10 cellular contexts compared by ENCODE assay signal in genomic region chr2:225042800-225043167, GRCh38. TPM values are rescaled to one million over a fixed set of nuclear protein-coding genes. Genes with fewer than 3 reads are reported as not detected.
A peak's percentile ranks its signal among the peaks of the same experiment; 100 is the strongest.
DNase-seq lines count a peak whose midpoint lies in the region; ATAC-seq, FAIRE-seq and TF ChIP-seq lines count a peak whose summit lies in the region.
"Had no signal": no experiment of that assay in that cellular context is flagged by ENCODE, and none has a peak within 500 bp of the region (broad histone marks: within the 10 kb centered on the region; RNA-seq: fewer than 3 reads in every experiment).

No MANE protein-coding gene starts in this region.

- peak overlapping the region in 1 of 3 experiments; percentile 27 for H3K4me3 ChIP-seq in keratinocyte (ENCODE audit: control insufficient read depth in 2 of 3, extremely low read depth in 1 of 3, insufficient read depth in 2 of 3, low read depth in 1 of 3, low read length in 3 of 3)

- peaks cover 24% of the 10 kb centered on the region for H3K27me3 ChIP-seq in keratinocyte (ENCODE audit: control insufficient read depth, extremely low read depth, insufficient read depth, low read length)

- CTCF ChIA-PET in activated CD4-positive, alpha-beta T cell treated with anti-CD3 and anti-CD28 coated beads for 36 hours (lab: Charles Lee), result interaction anchor here (1.0 to 2.8 kb wide), 6 partner anchors 9 to 55 kb away, joined by 3 to 12 read pairs (median 5); no protein-coding TSS in a partner anchor

- H3K36me3 Mint-ChIP-seq in activated CD4-positive, alpha-beta T cell treated with anti-CD3 and anti-CD28 coated beads for 36 hours (ENCODE audit: low read depth), result peaks cover 18% of the 10 kb centered on the region
- H3K36me3 Mint-ChIP-seq in activated naive CD4-positive, alpha-beta T cell treated with anti-CD3 and anti-CD28 coated beads, Interleukin-2, amount 50 U/mL, for 24 hours, result peaks cover 8% of the 10 kb centered on the region

- peak overlapping the region; percentile 73 for H3K27ac Mint-ChIP-seq in activated CD4-positive, alpha-beta T cell treated with anti-CD3 and anti-CD28 coated beads for 36 hours
- H3K27ac Mint-ChIP-seq in activated naive CD4-positive, alpha-beta T cell treated with anti-CD3 and anti-CD28 coated beads, Interleukin-2, amount 50 U/mL, for 24 hours, result peak overlapping the region; percentile 79

- H3K9me1 ChIP-seq in keratinocyte (ENCODE audit: control insufficient read depth, extremely low read depth, insufficient read depth, low read length), result no peaks in the 10 kb centered on the region

- no peaks in the 10 kb centered on the region for H3K79me2 ChIP-seq in keratinocyte (ENCODE audit: control insufficient read depth, insufficient read depth, low read length)

- dilution Hi-C loops in keratinocyte (cut with MboI; ENCODE audit: extremely low pct_ligation_motif_present, low sequenced_read_pairs), result no loop called here

- peak overlapping the region; percentile 90 for H3K4me2 ChIP-seq in keratinocyte (ENCODE audit: control insufficient read depth, extremely low read depth, insufficient read depth, low read depth, low read length)

- POLR2A ChIA-PET in activated CD4-positive, alpha-beta T cell treated with anti-CD3 and anti-CD28 coated beads for 36 hours (lab: Charles Lee), result interaction anchor here (0.6 to 1.8 kb wide), 4 partner anchors 10 to 1050 kb away, joined by 3 to 4 read pairs (median 3); no protein-coding TSS in a partner anchor

- H3K9me3 ChIP-seq in keratinocyte (ENCODE audit: control insufficient read depth, low read depth, low read length), result no peaks in the 10 kb centered on the region

- peaks cover 3% of the 10 kb centered on the region for H3K27me3 Mint-ChIP-seq in activated CD4-positive, alpha-beta T cell treated with anti-CD3 and anti-CD28 coated beads for 36 hours
- H3K27me3 Mint-ChIP-seq in activated naive CD4-positive, alpha-beta T cell treated with anti-CD3 and anti-CD28 coated beads, Interleukin-2, amount 50 U/mL, for 24 hours, result no peaks in the 10 kb centered on the region

- no peak for FAIRE-seq in keratinocyte (lab: Jason Lieb, UNC)

- H4K20me1 ChIP-seq in keratinocyte (ENCODE audit: control insufficient read depth, extremely low read depth, insufficient read depth, low read length), result no peaks in the 10 kb centered on the region

- no peak overlapping the region for H3K27ac ChIP-seq in keratinocyte (ENCODE audit: control insufficient read depth, insufficient read depth, low read length)
- peak overlapping the region; percentile 96 for H3K27ac ChIP-seq in temporal lobe (ENCODE audit: low read depth, low read length)

- intact Hi-C loops in activated CD4-positive, alpha-beta T cell treated with anti-CD3 and anti-CD28 coated beads for 36 hours (cut with DNase I, micrococcal nuclease), result loop anchor here in 1 of 2 experiments (1.0 to 5.0 kb wide), 4 partner anchors 156 to 1795 kb away; partner anchors contain the start of genes CUL3 and RHBDD1

- no peak for DNase-seq in activated CD4-positive, alpha-beta T cell treated with anti-CD3 and anti-CD28 coated beads for 36 hours
- DNase-seq in activated CD4-positive, alpha-beta T cell treated with anti-CD3 and anti-CD28 coated beads for 4 hours, result no peak
- DNase-seq in keratinocyte (ENCODE audit: low read depth, low spot score) (no peak), ACHN (no peak), islet precursor cell (no peak)
- DNase-seq: NCI-H524 treated with DMSO at 0.1 percent for 48 hours had no signal

- H3K4me3 Mint-ChIP-seq in activated CD4-positive, alpha-beta T cell treated with anti-CD3 and anti-CD28 coated beads for 36 hours, result peak overlapping the region; percentile 72
- H3K4me3 Mint-ChIP-seq in activated naive CD4-positive, alpha-beta T cell treated with anti-CD3 and anti-CD28 coated beads, Interleukin-2, amount 50 U/mL, for 24 hours, result peak overlapping the region; percentile 85

- H3K4me1 Mint-ChIP-seq in activated CD4-positive, alpha-beta T cell treated with anti-CD3 and anti-CD28 coated beads for 36 hours, result peaks cover 43% of the 10 kb centered on the region
- peaks cover 52% of the 10 kb centered on the region for H3K4me1 Mint-ChIP-seq in activated naive CD4-positive, alpha-beta T cell treated with anti-CD3 and anti-CD28 coated beads, Interleukin-2, amount 50 U/mL, for 24 hours

- H2AFZ ChIP-seq in keratinocyte (ENCODE audit: control insufficient read depth, low read length), result no peak overlapping the region

- no peak for ATAC-seq in activated CD4-positive, alpha-beta T cell treated with anti-CD3 and anti-CD28 coated beads for 36 hours
- ATAC-seq in HG02973 (IDR thresholded peaks at IDR 0.05; ENCODE audit: unreplicated experiment), result no peak
- ATAC-seq: HCT116 had no signal

- H3K36me3 ChIP-seq in keratinocyte (ENCODE audit: control insufficient read depth in 2 of 2, extremely low read depth in 1 of 2, insufficient read depth in 2 of 2, low read length in 2 of 2), result no peaks in the 10 kb centered on the region

- peaks cover 4% of the 10 kb centered on the region for H3K4me1 ChIP-seq in keratinocyte (ENCODE audit: control insufficient read depth, extremely low read depth, insufficient read depth, low read length)

- no peak for TF ChIP-seq CTCF in keratinocyte (optimal IDR thresholded peaks at IDR 0.05 in 1 of 3, IDR thresholded peaks at IDR 0.05 in 1 of 3, conservative IDR thresholded peaks at IDR 0.05 in 1 of 3; ENCODE audit: extremely low read depth in 1 of 3, insufficient read depth in 2 of 3, low read length in 3 of 3)

- H3K9ac ChIP-seq in keratinocyte (ENCODE audit: control insufficient read depth, extremely low read depth, insufficient read depth, low read length), result no peak overlapping the region

- in situ Hi-C loops in ACHN (cut with HindIII; ENCODE audit: low pct_ligation_motif_present, low pct_unique_long_range_greater_than_20kb, low sequenced_read_pairs), result no loop called here

- H3K9me3 Mint-ChIP-seq in activated CD4-positive, alpha-beta T cell treated with anti-CD3 and anti-CD28 coated beads for 36 hours (ENCODE audit: low read depth), result no peaks in the 10 kb centered on the region
- no peaks in the 10 kb centered on the region for H3K9me3 Mint-ChIP-seq in activated naive CD4-positive, alpha-beta T cell treated with anti-CD3 and anti-CD28 coated beads, Interleukin-2, amount 50 U/mL, for 24 hours

RNA-seq across cellular contexts. Expression of gene DOCK10, which starts 0.5 kb away (rescaled TPM):
- total RNA-seq in activated CD4-positive, alpha-beta T cell treated with anti-CD3 and anti-CD28 coated beads for 36 hours, result 100 to 1,000 TPM; 177 to 196 TPM
- polyA plus RNA-seq in keratinocyte, result 1.0 to 2.5 TPM (median 1.4 TPM) in 3 replicates
- 0.27 TPM for polyA plus RNA-seq in keratinocyte (2011; ENCODE audit: low read depth)
- polyA plus RNA-seq in keratinocyte (2011; cell fraction: cytosol; rRNA removed), result 0.21 and 0.29 TPM in 2 replicates
- polyA plus RNA-seq in keratinocyte (2011; cell fraction: nucleus; rRNA removed), result 0.80 and 1.8 TPM in 2 replicates
- 0.01 and 0.58 TPM in 2 replicates for polyA plus RNA-seq in keratinocyte (2012; ENCODE audit: low replicate concordance)
- polyA minus RNA-seq in keratinocyte, result 1.2 to 2.7 TPM (median 1.5 TPM) in 3 replicates
- 4.0 TPM for polyA minus RNA-seq in keratinocyte (2011; cell fraction: cytosol; rRNA and poly(A)+ RNA removed)
- polyA minus RNA-seq in keratinocyte (2011; cell fraction: nucleus; rRNA and poly(A)+ RNA removed), result 1.3 and 1.6 TPM in 2 replicates
- total RNA-seq in temporal lobe, result 10.1 TPM

Comparison
In these comparisons a context has a peak if more than half of its experiments do, and no peak if none do; other contexts are left out.
1. RNA of gene DOCK10, which starts 0.5 kb away (total RNA-seq): 177 to 196 TPM in activated CD4-positive, alpha-beta T cell treated with anti-CD3 and anti-CD28 coated beads for 36 hours; 10.1 TPM in temporal lobe (single experiment); every median in the first group is over 10 times any median in the second.